ENCODE assay signal across 18 cellular contexts in the genomic region with DNA sequence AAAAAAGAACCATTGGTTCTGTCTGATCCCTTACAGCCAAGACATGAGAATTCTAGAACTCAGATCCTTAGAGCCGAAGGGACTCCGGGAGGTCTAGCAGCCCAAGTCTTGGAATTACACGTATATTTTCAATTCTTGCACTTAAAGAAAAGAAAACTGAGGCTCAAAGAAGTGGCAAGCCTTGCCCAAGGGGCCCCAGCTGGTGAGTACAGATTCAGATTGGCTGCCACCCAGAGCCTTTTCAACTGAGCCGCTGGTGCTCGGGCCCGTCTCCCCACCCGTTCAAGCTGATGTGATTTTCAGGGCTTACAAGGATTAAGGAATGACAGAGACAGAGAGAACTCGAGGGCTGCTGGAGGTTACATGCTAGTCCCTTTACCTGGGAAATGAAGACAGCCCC.
DNase-seq lines count a peak whose midpoint lies in the region; ATAC-seq, FAIRE-seq and TF ChIP-seq lines count a peak whose summit lies in the region.
"Had no signal": no experiment of that assay in that cellular context is flagged by ENCODE, and none has a peak within 500 bp of the region (broad histone marks: within the 10 kb centered on the region; RNA-seq: fewer than 3 reads in every experiment).

No MANE protein-coding gene starts in this region.

- H3K9me3 ChIP-seq in T-helper 17 cell (ENCODE audit: control insufficient read depth, low read length, poor library complexity, severe bottlenecking) (no peaks in the 10 kb centered on the region), endothelial cell of umbilical vein (replicated peaks; ENCODE audit: control insufficient read depth, insufficient read depth, low read length) (no peaks in the 10 kb centered on the region), suprapubic skin (no peaks in the 10 kb centered on the region), right lobe of liver (no peaks in the 10 kb centered on the region)
- H3K9me3 ChIP-seq: ascending aorta, Caco-2, lower lobe of right lung had no signal

- CTCF ChIA-PET in endothelial cell of umbilical vein (lab: Charles Lee), result interaction anchor here (1.5 to 6.8 kb wide), 3 partner anchors 20 to 236 kb away, joined by 3 to 37 read pairs (median 5); no protein-coding TSS in a partner anchor

- H3K4me3 Mint-ChIP-seq in activated naive CD4-positive, alpha-beta T cell treated with anti-CD3 and anti-CD28 coated beads, Interleukin-2, amount 50 U/mL, for 24 hours, result peak overlapping the region; percentile 30
- no peak overlapping the region for H3K4me3 Mint-ChIP-seq in T-helper 17 cell

- FAIRE-seq in endothelial cell of umbilical vein (lab: Jason Lieb, UNC), result peak; percentile 33
- FAIRE-seq: colon had no signal

- no peak for DNase-seq in activated naive CD4-positive, alpha-beta T cell (lab: John Stamatoyannopoulos, UW)
- DNase-seq in T-helper 17 cell, result no peak
- DNase-seq in endothelial cell of umbilical vein (ENCODE audit: low read depth, low spot score), result no peak
- DNase-seq in suprapubic skin (ENCODE audit: low spot score in 2 of 2), result no peak
- DNase-seq in NOMO-1 treated with DMSO at 0.1 percent for 48 hours (lab: John Stamatoyannopoulos, UW; ENCODE audit: unreplicated experiment), result no peak
- DNase-seq in activated effector memory CD4-positive, alpha-beta T cell treated with anti-CD3 and anti-CD28 coated beads, Interleukin-2, amount 50 U/mL, for 16 hours, result no peak
- no peak for DNase-seq in right lobe of liver
- DNase-seq: Caco-2, IMR-90, lower lobe of right lung, naive B cell, NCI-H2081 treated with DMSO at 0.1 percent for 48 hours, NCI-H524 treated with DMSO at 0.1 percent for 48 hours had no signal

- POLR2A ChIA-PET in endothelial cell of umbilical vein (lab: Charles Lee), result no interaction called here

- no peaks in the 10 kb centered on the region for H3K9me3 Mint-ChIP-seq in activated naive CD4-positive, alpha-beta T cell treated with anti-CD3 and anti-CD28 coated beads, Interleukin-2, amount 50 U/mL, for 24 hours

- ATAC-seq in T-helper 17 cell (no peak), right lobe of liver (no peak)
- ATAC-seq: lower lobe of right lung, Panc1 had no signal

- TF ChIP-seq EP300 in suprapubic skin (IDR thresholded peaks at IDR 0.05), result no peak

- no peak for TF ChIP-seq CTCF in endothelial cell of umbilical vein (IDR thresholded peaks at IDR 0.05; ENCODE audit: extremely low read depth in 1 of 2, insufficient read depth in 1 of 2, low read depth in 1 of 2, low read length in 2 of 2)
- TF ChIP-seq CTCF in suprapubic skin (IDR thresholded peaks at IDR 0.05), result no peak
- TF ChIP-seq CTCF in right lobe of liver (IDR thresholded peaks at IDR 0.05), result no peak

- H3K36me3 Mint-ChIP-seq in activated naive CD4-positive, alpha-beta T cell treated with anti-CD3 and anti-CD28 coated beads, Interleukin-2, amount 50 U/mL, for 24 hours, result no peaks in the 10 kb centered on the region
- H3K36me3 Mint-ChIP-seq in T-helper 17 cell (ENCODE audit: low read depth), result no peaks in the 10 kb centered on the region
- H3K36me3 Mint-ChIP-seq: naive B cell had no signal

- H3K9ac ChIP-seq in endothelial cell of umbilical vein (replicated peaks; ENCODE audit: extremely low read depth, insufficient read depth, low read length), result no peak overlapping the region

- no peaks in the 10 kb centered on the region for H3K79me2 ChIP-seq in endothelial cell of umbilical vein (ENCODE audit: control insufficient read depth, insufficient read depth, low read length)

- no peak overlapping the region for H2AFZ ChIP-seq in endothelial cell of umbilical vein (ENCODE audit: low read depth, low read length)

- dilution Hi-C loops in endothelial cell of umbilical vein (cut with MboI; ENCODE audit: extremely low pct_ligation_motif_present, low sequenced_read_pairs), result no loop called here

- H3K4me3 ChIP-seq in endothelial cell of umbilical vein (replicated peaks in 1 of 3; ENCODE audit: insufficient read depth in 1 of 3, low read depth in 1 of 3, low read length in 3 of 3) (no peak overlapping the region), suprapubic skin (no peak overlapping the region), right lobe of liver (no peak overlapping the region)
- H3K4me3 ChIP-seq: ascending aorta, lower lobe of right lung had no signal

- no TSS peak for BruUV-seq in endothelial cell of umbilical vein (replicated peaks; lab: Mats Ljungman, UMichigan)

- no peaks in the 10 kb centered on the region for H4K20me1 ChIP-seq in endothelial cell of umbilical vein (replicated peaks; ENCODE audit: control insufficient read depth, extremely low read depth, insufficient read depth, low read length)

- WGBS in suprapubic skin, result 57% methylated on average over 8 of the region's 8 CpGs
- WGBS in right lobe of liver (ENCODE audit: insufficient coverage, low coverage, low lambda C conversion rate, missing lambda C conversion rate), result 85% methylated on average over 5 of the region's 8 CpGs

- peaks cover 86% of the 10 kb centered on the region for H3K4me1 Mint-ChIP-seq in activated naive CD4-positive, alpha-beta T cell treated with anti-CD3 and anti-CD28 coated beads, Interleukin-2, amount 50 U/mL, for 24 hours
- peaks cover 64% of the 10 kb centered on the region for H3K4me1 Mint-ChIP-seq in T-helper 17 cell

- H3K36me3 ChIP-seq in endothelial cell of umbilical vein (ENCODE audit: control insufficient read depth in 2 of 2, extremely low read depth in 1 of 2, insufficient read depth in 2 of 2, low read length in 2 of 2), result peaks cover 0 to 9% of the 10 kb centered on the region in 2 experiments
- no peaks in the 10 kb centered on the region for H3K36me3 ChIP-seq in suprapubic skin
- H3K36me3 ChIP-seq in right lobe of liver, result peaks cover 0 to 22% (median 4%) of the 10 kb centered on the region in 4 donors
- H3K36me3 ChIP-seq: ascending aorta had no signal

- H3K4me2 ChIP-seq in endothelial cell of umbilical vein (ENCODE audit: insufficient read depth, low read length), result no peak overlapping the region

- H3K4me1 ChIP-seq in endothelial cell of umbilical vein (ENCODE audit: control insufficient read depth, extremely low read depth, insufficient read depth, low read length) (peaks cover 7% of the 10 kb centered on the region), suprapubic skin (peaks cover 45% of the 10 kb centered on the region), right lobe of liver (no peaks in the 10 kb centered on the region)
- H3K4me1 ChIP-seq: ascending aorta, Caco-2 had no signal

- peak overlapping the region; percentile 76 for H3K27ac Mint-ChIP-seq in activated naive CD4-positive, alpha-beta T cell treated with anti-CD3 and anti-CD28 coated beads, Interleukin-2, amount 50 U/mL, for 24 hours
- peak overlapping the region; percentile 98 for H3K27ac Mint-ChIP-seq in T-helper 17 cell
- H3K27ac Mint-ChIP-seq: progenitor cell of endocrine pancreas had no signal

- H3K9me1 ChIP-seq in endothelial cell of umbilical vein (replicated peaks; ENCODE audit: control insufficient read depth, extremely low read depth, insufficient read depth, low read length), result no peaks in the 10 kb centered on the region

- H3K27me3 ChIP-seq in endothelial cell of umbilical vein (ENCODE audit: control insufficient read depth in 2 of 2, insufficient read depth in 2 of 2, low read length in 2 of 2) (no peaks in the 10 kb centered on the region), suprapubic skin (no peaks in the 10 kb centered on the region), right lobe of liver (no peaks in the 10 kb centered on the region)
- H3K27me3 ChIP-seq: ascending aorta had no signal

- no peak overlapping the region for H3K27ac ChIP-seq in endothelial cell of umbilical vein (ENCODE audit: insufficient read depth, low read depth, low read length)
- H3K27ac ChIP-seq in suprapubic skin, result peak overlapping the region; percentile 81
- no peak overlapping the region for H3K27ac ChIP-seq in right lobe of liver

- TF ChIP-seq POLR2A in endothelial cell of umbilical vein (IDR thresholded peaks at IDR 0.05; ENCODE audit: low read depth, low read length), result no peak
- TF ChIP-seq POLR2A in suprapubic skin (IDR thresholded peaks at IDR 0.05), result no peak
- TF ChIP-seq POLR2A in right lobe of liver (IDR thresholded peaks at IDR 0.05), result no peak

- no peaks in the 10 kb centered on the region for H3K27me3 Mint-ChIP-seq in activated naive CD4-positive, alpha-beta T cell treated with anti-CD3 and anti-CD28 coated beads, Interleukin-2, amount 50 U/mL, for 24 hours
- H3K27me3 Mint-ChIP-seq in T-helper 17 cell, result no peaks in the 10 kb centered on the region
- H3K27me3 Mint-ChIP-seq: naive B cell had no signal

- intact Hi-C loops in endothelial cell of umbilical vein (cut with micrococcal nuclease), result no loop called here
- intact Hi-C loops in right lobe of liver (cut with DNase I), result loop anchor here in 1 of 2 donors (10.0 kb wide), 3 partner anchors 65 to 245 kb away; no protein-coding TSS in a partner anchor

TF ChIP-seq in endothelial cell of umbilical vein, 7 proteins besides CTCF, POLR2A, EP300 and RAD21:
- TF ChIP-seq EZH2 (IDR thresholded peaks at IDR 0.05; ENCODE audit: borderline replicate concordance, low read depth, low read length, severe bottlenecking) (no peak), GATA2 (IDR thresholded peaks at IDR 0.05; ENCODE audit: insufficient read depth, insufficient read length, low read depth, low read length) (no peak), FOS (IDR thresholded peaks at IDR 0.05; ENCODE audit: borderline replicate concordance, insufficient read depth, low read length) (no peak), POLR2AphosphoS5 (IDR thresholded peaks at IDR 0.05; ENCODE audit: insufficient read depth, low read depth, low read length) (no peak), MYC (IDR thresholded peaks at IDR 0.05; ENCODE audit: low read depth, low read length) (no peak), JUN (IDR thresholded peaks at IDR 0.05; ENCODE audit: borderline replicate concordance, insufficient read depth, insufficient read length, low read depth) (no peak)
- TF ChIP-seq, protein P1, sequence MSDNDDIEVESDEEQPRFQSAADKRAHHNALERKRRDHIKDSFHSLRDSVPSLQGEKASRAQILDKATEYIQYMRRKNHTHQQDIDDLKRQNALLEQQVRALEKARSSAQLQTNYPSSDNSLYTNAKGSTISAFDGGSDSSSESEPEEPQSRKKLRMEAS (IDR thresholded peaks at IDR 0.05; ENCODE audit: insufficient read depth, insufficient read length), result no peak
